In the genomic region with DNA sequence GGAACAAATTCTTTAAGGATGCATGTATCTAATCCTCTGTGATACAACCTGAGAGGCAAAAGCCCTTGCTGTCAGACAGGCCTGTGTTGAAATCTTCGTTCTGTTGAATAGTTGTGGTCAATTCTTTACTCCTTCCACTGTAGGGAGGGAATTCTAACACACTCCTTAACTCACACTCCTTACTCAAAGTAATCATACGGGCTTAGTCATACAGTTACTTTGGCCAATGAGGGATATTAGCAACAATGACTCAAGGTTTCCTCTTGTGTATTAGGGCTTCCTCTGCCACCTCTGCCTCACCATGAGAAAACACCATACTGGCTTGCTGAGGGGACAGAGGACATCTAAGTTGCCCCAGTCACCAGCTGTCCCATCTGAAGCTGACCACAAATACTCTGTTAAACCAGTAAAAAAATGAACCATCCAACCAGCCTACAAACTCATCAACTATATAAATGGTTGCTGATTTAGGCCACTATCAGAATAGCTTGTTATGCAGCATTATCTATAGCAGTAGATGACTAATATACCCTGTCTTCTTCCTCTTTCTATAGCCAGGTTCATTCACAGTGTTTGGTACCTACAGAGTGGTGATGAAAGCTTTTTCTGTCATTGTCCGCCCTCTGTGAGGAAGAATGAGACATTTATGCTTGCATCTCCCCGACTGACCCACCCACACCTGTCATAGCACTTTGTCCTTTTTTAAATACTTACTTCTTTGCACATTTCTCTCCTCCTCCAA, we compare ENCODE assay signal across 16 cellular contexts.
A peak's percentile ranks its signal among the peaks of the same experiment; 100 is the strongest.
DNase-seq lines count a peak whose midpoint lies in the region; ATAC-seq and TF ChIP-seq lines count a peak whose summit lies in the region.
"Had no signal": no experiment of that assay in that cellular context is flagged by ENCODE, and none has a peak within 500 bp of the region (broad histone marks: within the 10 kb centered on the region; RNA-seq: fewer than 3 reads in every experiment).

No MANE protein-coding gene starts in this region.

- POLR2A ChIA-PET in naive thymus-derived CD8-positive, alpha-beta T cell (lab: Charles Lee): no interaction called here

- TF ChIP-seq CTCF in HFFc6 (IDR thresholded peaks at IDR 0.05) (no peak), astrocyte of the spinal cord (IDR thresholded peaks at IDR 0.05; ENCODE audit: low read depth, low read length) (no peak), GM10266 (IDR thresholded peaks at IDR 0.05; ENCODE audit: control insufficient read depth, insufficient read depth, low read depth, missing control alignments) (no peak)

- no peak for ATAC-seq in naive thymus-derived CD8-positive, alpha-beta T cell
- no peak for ATAC-seq in GM19463 (IDR thresholded peaks at IDR 0.05; ENCODE audit: unreplicated experiment)
- ATAC-seq: GM23338 had no signal

- H3K4me3 ChIP-seq in astrocyte of the spinal cord (ENCODE audit: low read depth, low read length): no peak overlapping the region
- H3K4me3 ChIP-seq: GM23338, testis had no signal

- DNase-seq in ACHN: peak; percentile 65
- DNase-seq in HFFc6: peak; percentile 67
- DNase-seq in astrocyte of the spinal cord (ENCODE audit: low read depth, low spot score): peak; percentile 74
- peak; percentile 97 for DNase-seq in kidney glomerular epithelial cell (lab: John Stamatoyannopoulos, UW)
- no peak for DNase-seq in naive thymus-derived CD8-positive, alpha-beta T cell
- DNase-seq in GDM1 (lab: John Stamatoyannopoulos, UW): no peak
- DNase-seq in GM10266 (ENCODE audit: extremely low spot score): no peak
- DNase-seq: activated CD4-positive, alpha-beta T cell treated with anti-CD3 and anti-CD28 coated beads, Interleukin-2, amount 50 U/mL, for 48 hours; activated naive CD4-positive, alpha-beta T cell treated with Interleukin-2 at 50 U/mL for 16 hours; AML-193; dermis blood vessel endothelial cell; NCI-H1930; T-helper 1 cell; testis had no signal

- H3K36me3 Mint-ChIP-seq in HFFc6 (ENCODE audit: low read depth): peaks cover 11% of the 10 kb centered on the region; the same call in 1 of the 2 replicates
- peaks cover 0 to 11% (median 0%) of the 10 kb centered on the region in 3 donors for H3K36me3 Mint-ChIP-seq in naive thymus-derived CD8-positive, alpha-beta T cell

- in situ Hi-C loops in ACHN (cut with HindIII; ENCODE audit: low pct_ligation_motif_present, low pct_unique_long_range_greater_than_20kb, low sequenced_read_pairs) (no loop called here), astrocyte of the spinal cord (cut with HindIII; ENCODE audit: low sequenced_read_pairs) (no loop called here)

- no peaks in the 10 kb centered on the region for H3K4me1 Mint-ChIP-seq in HFFc6 (ENCODE audit: low read depth)
- H3K4me1 Mint-ChIP-seq in naive thymus-derived CD8-positive, alpha-beta T cell: no peaks in the 10 kb centered on the region
- H3K4me1 Mint-ChIP-seq: GM23338 had no signal

- H3K4me3 Mint-ChIP-seq in HFFc6: no peak overlapping the region
- no peak overlapping the region for H3K4me3 Mint-ChIP-seq in naive thymus-derived CD8-positive, alpha-beta T cell
- H3K4me3 Mint-ChIP-seq: GM23338 had no signal

- H3K27me3 Mint-ChIP-seq in HFFc6 (ENCODE audit: insufficient read depth): no peaks in the 10 kb centered on the region
- H3K27me3 Mint-ChIP-seq in naive thymus-derived CD8-positive, alpha-beta T cell: peaks cover 0 to 8% (median 0%) of the 10 kb centered on the region in 5 donors

- no peak overlapping the region; the same call in 1 of the 2 replicates for H3K27ac Mint-ChIP-seq in HFFc6
- no peak overlapping the region for H3K27ac Mint-ChIP-seq in naive thymus-derived CD8-positive, alpha-beta T cell
- H3K27ac Mint-ChIP-seq: GM23338 had no signal

- H3K9me3 Mint-ChIP-seq in HFFc6: peaks cover 54% of the 10 kb centered on the region
- peaks cover 0 to 26% (median 12%) of the 10 kb centered on the region in 9 donors for H3K9me3 Mint-ChIP-seq in naive thymus-derived CD8-positive, alpha-beta T cell

Comparison
In these comparisons a context has a peak if more than half of its experiments do, and no peak if none do; other contexts are left out.
1. DNase-seq: peak in ACHN (single experiment), HFFc6 (single experiment), astrocyte of the spinal cord (single experiment) and kidney glomerular epithelial cell (single experiment); none in naive thymus-derived CD8-positive, alpha-beta T cell (0 of 10), GDM1 (single experiment) and GM10266 (single experiment).